Comparison of ENCODE assay signal across 7 cellular contexts in the genomic region with DNA sequence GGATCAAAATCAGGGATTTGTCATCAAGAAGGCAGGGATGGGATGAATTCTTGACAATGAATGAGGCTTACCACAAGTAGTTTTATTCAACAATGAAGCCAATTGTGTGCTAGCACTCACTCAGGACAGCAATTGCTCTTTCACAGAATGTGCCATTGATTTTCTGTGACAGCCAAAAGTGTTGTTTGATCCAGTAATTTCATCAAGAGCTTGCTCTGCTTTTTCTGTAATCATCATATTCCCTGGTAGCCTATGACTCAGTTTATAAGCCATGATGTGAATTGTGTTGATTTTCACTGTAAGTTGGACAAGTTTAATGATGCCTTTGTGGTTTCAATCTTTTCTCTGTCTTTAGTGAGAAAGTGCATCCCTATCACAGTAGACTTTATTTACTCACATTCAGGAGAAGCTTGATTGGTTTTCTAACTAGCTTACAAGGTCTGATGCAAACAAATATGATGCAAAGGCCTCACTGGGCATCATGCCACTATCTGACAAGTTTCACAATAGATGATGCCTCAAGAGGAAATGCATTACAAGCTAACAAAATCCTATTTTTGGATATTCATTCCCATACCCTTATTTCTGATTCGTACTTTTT. TPM values are rescaled to one million over a fixed set of nuclear protein-coding genes. Genes with fewer than 3 reads are reported as not detected.
DNase-seq lines count a peak whose midpoint lies in the region; ATAC-seq and TF ChIP-seq lines count a peak whose summit lies in the region.
"Had no signal": no experiment of that assay in that cellular context is flagged by ENCODE, and none has a peak within 500 bp of the region (broad histone marks: within the 10 kb centered on the region; RNA-seq: fewer than 3 reads in every experiment).

No MANE protein-coding gene starts in this region.

- ATAC-seq in WTC11: no peak

- no peaks in the 10 kb centered on the region; the same call in 1 of the 2 replicates for H3K27me3 ChIP-seq in HAP-1 (ENCODE audit: low read depth)

- CTCF ChIA-PET in WTC11 (lab: Charles Lee): interaction anchor here (1.8 to 2.2 kb wide), 2 partner anchors 41 to 125 kb away, joined by 5 to 6 read pairs; no protein-coding TSS in a partner anchor

- in situ Hi-C loops in HAP-1 (cut with MboI; ENCODE audit: low sequenced_read_pairs): no loop called here

- H3K36me3 ChIP-seq in HAP-1 (replicated peaks): no peaks in the 10 kb centered on the region

- peaks cover 17% of the 10 kb centered on the region for H3K4me1 Mint-ChIP-seq in WTC11

- POLR2A ChIA-PET in WTC11 (lab: Charles Lee): no interaction called here

- no peak for TF ChIP-seq CTCF in WTC11 (IDR thresholded peaks at IDR 0.05)

- peaks cover 12% of the 10 kb centered on the region for H3K27me3 Mint-ChIP-seq in WTC11 (ENCODE audit: low read depth)

- H3K9me3 Mint-ChIP-seq in WTC11: peaks cover 17% of the 10 kb centered on the region

- no peak overlapping the region for H3K4me3 ChIP-seq in HAP-1

- H3K4me1 ChIP-seq in HAP-1: peaks cover 5% of the 10 kb centered on the region; the same call in 1 of the 2 replicates

- DNase-seq in GM03348 (ENCODE audit: low spot score): peak; percentile 67
- DNase-seq in amniotic stem cell (lab: John Stamatoyannopoulos, UW): peak; percentile 23
- DNase-seq in midbrain (lab: John Stamatoyannopoulos, UW): peak; percentile 41
- no peak for DNase-seq in WTC11 (ENCODE audit: low spot score)
- DNase-seq in HAP-1 (ENCODE audit: low spot score in 2 of 2): no peak
- no peak for DNase-seq in SHP77 treated with DMSO at 0.1 percent for 48 hours (lab: John Stamatoyannopoulos, UW)
- DNase-seq: activated CD4-positive, alpha-beta T cell treated with anti-CD3 and anti-CD28 coated beads for 1 hour had no signal

- peaks cover 8% of the 10 kb centered on the region for H3K36me3 Mint-ChIP-seq in WTC11

- H3K27ac Mint-ChIP-seq in WTC11: no peak overlapping the region

- no peaks in the 10 kb centered on the region for H3K9me3 ChIP-seq in HAP-1

- no peak overlapping the region for H3K4me3 Mint-ChIP-seq in WTC11

TF ChIP-seq in WTC11, 78 proteins besides CTCF, POLR2A, EP300 and RAD21:
- TF ChIP-seq ATF1 (CRISPR knock-in tag; IDR thresholded peaks at IDR 0.05): no peak

RNA-seq across cellular contexts. Expression of a gene that starts 13.6 kb away (rescaled TPM):
- 8.0 to 8.7 TPM (median 8.5 TPM) in 3 replicates for total RNA-seq in WTC11 (2021)

RNA-seq across cellular contexts. Expression of a gene that starts 25.4 kb away (rescaled TPM):
- total RNA-seq in WTC11 (2021): not detected in 3 replicates

RNA-seq across cellular contexts. Expression of a gene that starts 59.6 kb away (rescaled TPM):
- 3.8 to 4.6 TPM (median 4.4 TPM) in 3 replicates for total RNA-seq in WTC11 (2021)

RNA-seq across cellular contexts. Expression of a gene that starts 59.6 kb away (rescaled TPM):
- total RNA-seq in WTC11 (2021): 44.6 to 50.7 TPM (median 47.4 TPM) in 3 replicates

Comparison
In these comparisons a context has a peak if more than half of its experiments do, and no peak if none do; other contexts are left out.
1. DNase-seq: peak in GM03348 (single experiment), amniotic stem cell (single experiment) and midbrain (single experiment); none in WTC11 (single experiment), HAP-1 (0 of 2) and SHP77 treated with DMSO at 0.1 percent for 48 hours (single experiment).